ENCODE assay signal across 28 cellular contexts in the genomic region with DNA sequence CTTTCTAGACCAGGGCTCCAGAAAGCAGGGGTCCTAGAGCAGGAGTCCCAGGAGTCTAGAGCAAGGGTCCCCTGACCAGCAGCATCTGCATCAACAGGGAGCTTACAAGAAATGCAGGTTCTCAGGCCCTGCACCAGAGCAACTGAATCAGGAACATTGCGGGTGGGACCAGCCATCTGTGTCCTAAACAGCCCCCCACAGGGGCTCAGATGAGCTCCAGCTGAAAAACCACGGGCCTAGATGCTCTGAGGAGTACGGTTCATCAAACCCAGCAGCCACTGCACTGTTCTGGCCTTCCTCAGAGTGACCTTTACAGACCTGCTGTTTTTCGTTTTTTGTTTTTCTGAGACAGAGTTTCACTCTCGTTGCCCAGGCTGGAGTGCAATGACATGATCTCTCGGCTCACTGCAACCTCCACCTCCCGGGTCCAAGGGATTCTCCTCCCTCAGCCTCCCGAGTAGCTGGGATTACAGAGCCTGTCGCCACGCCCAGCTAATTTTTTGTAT.
"Had no signal": no experiment of that assay in that cellular context is flagged by ENCODE, and none has a peak within 500 bp of the region (broad histone marks: within the 10 kb centered on the region; RNA-seq: fewer than 3 reads in every experiment).

No MANE protein-coding gene starts in this region.

- H3K4me3 ChIP-seq: colonic mucosa, gastrocnemius medialis, lung, mucosa of descending colon, prostate gland, right atrium auricular region, smooth muscle cell, thoracic aorta, tibial nerve, upper lobe of left lung had no signal

- H3K4me2 ChIP-seq: smooth muscle cell had no signal

- H3K27ac ChIP-seq: colonic mucosa, epithelial cell of prostate, gastrocnemius medialis, prostate gland, right atrium auricular region, thoracic aorta, tibial nerve, upper lobe of left lung had no signal

- H3K4me1 ChIP-seq: gastrocnemius medialis, prostate gland, right atrium auricular region had no signal

- ATAC-seq: esophagus mucosa; gastrocnemius medialis; left ventricle myocardium superior; mucosa of descending colon; naive thymus-derived CD8-positive, alpha-beta T cell; sciatic nerve; stimulated activated naive B cell treated with anti-CD40 and anti-IgM and Interleukin-4, amounts not matched to agents 10 μg/mL and 1 μg/mL and 100 μg/mL, for 72 hours had no signal

- H3K27ac Mint-ChIP-seq: dendritic cell treated with granulocyte-macrophage colony-stimulating factor and Interleukin-4, amounts not matched to agents 40 ng/mL and 50 ng/mL, for 4 days; endodermal cell; memory B cell; mesothelial cell of epicardium; naive thymus-derived CD8-positive, alpha-beta T cell; nephron progenitor cell; stimulated activated naive CD8-positive, alpha-beta T cell treated with anti-CD3 and anti-CD28 coated beads, Interleukin-15, Interleukin-2, amounts not matched to agents 100 ng/mL and 50 ng/mL, for 24 hours had no signal

- DNase-seq: colonic mucosa; effector CD8-positive, alpha-beta T cell; endodermal cell; foreskin fibroblast; gastrocnemius medialis; head of caudate nucleus; left ventricle myocardium superior; mucosa of descending colon; naive thymus-derived CD8-positive, alpha-beta T cell; nephron progenitor cell; nucleus accumbens; stimulated activated CD4-positive, alpha-beta T cell treated with anti-CD3 and anti-CD28 coated beads, Interleukin-2, amount 100 ng/mL, for 24 hours; stimulated activated CD4-positive, alpha-beta T cell treated with anti-CD3 and anti-CD28 coated beads, Interleukin-4, amount 100 ng/mL, for 24 hours; stimulated activated naive B cell treated with anti-CD40 and anti-IgM and Interleukin-4, amounts not matched to agents 10 μg/mL and 1 μg/mL and 100 μg/mL, for 72 hours; upper lobe of left lung had no signal

- H3K36me3 ChIP-seq: colonic mucosa, gastrocnemius medialis, prostate gland, right atrium auricular region, thoracic aorta, tibial nerve, upper lobe of left lung had no signal

- H3K36me3 Mint-ChIP-seq: memory B cell; mesothelial cell of epicardium; naive thymus-derived CD8-positive, alpha-beta T cell; stimulated activated naive B cell treated with anti-CD40 and anti-IgM and Interleukin-4, amounts not matched to agents 10 μg/mL and 1 μg/mL and 100 μg/mL, for 72 hours had no signal

- H3K27me3 ChIP-seq: colonic mucosa, gastrocnemius medialis, right atrium auricular region, tibial nerve, upper lobe of left lung had no signal

- H3K9me3 Mint-ChIP-seq: dendritic cell treated with granulocyte-macrophage colony-stimulating factor and Interleukin-4, amounts not matched to agents 40 ng/mL and 50 ng/mL, for 4 days; endodermal cell; memory B cell; mesothelial cell of epicardium; naive thymus-derived CD8-positive, alpha-beta T cell; nephron progenitor cell; stimulated activated naive B cell treated with anti-CD40 and anti-IgM and Interleukin-4, amounts not matched to agents 10 μg/mL and 1 μg/mL and 100 μg/mL, for 72 hours; stimulated activated naive CD8-positive, alpha-beta T cell treated with anti-CD3 and anti-CD28 coated beads, Interleukin-15, Interleukin-2, amounts not matched to agents 100 ng/mL and 50 ng/mL, for 24 hours had no signal

- H3K9me3 ChIP-seq: colonic mucosa, gastrocnemius medialis, mucosa of descending colon, prostate gland, right atrium auricular region, thoracic aorta, tibial nerve, upper lobe of left lung had no signal
